In the genomic region with DNA sequence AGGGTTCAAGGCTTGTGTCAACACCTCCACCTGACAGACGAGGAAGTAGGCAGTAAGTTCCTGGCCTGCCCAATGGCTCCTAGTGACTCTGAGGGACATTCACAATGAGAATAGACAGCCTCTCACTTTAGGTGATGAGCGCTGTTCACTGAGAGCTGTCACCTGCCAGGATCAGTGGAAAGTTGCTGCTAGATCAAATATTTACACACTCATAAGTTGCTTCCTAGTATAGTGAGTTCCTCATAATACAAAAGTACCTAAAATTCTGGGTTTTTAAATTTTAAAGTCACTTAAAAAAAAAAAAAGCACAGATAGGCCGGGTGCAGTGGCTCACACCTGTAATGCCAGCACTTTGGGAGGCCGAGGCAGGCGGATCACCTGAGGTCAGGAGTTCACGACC, we compare ENCODE assay signal across 15 cellular contexts.
DNase-seq lines count a peak whose midpoint lies in the region; ATAC-seq and TF ChIP-seq lines count a peak whose summit lies in the region.
"Had no signal": no experiment of that assay in that cellular context is flagged by ENCODE, and none has a peak within 500 bp of the region (broad histone marks: within the 10 kb centered on the region; RNA-seq: fewer than 3 reads in every experiment).

No MANE protein-coding gene starts in this region.

- H2AFZ ChIP-seq in hepatocyte, result no peak overlapping the region

- no peak overlapping the region for H3K4me3 ChIP-seq in GM12865 (ENCODE audit: low read depth, low read length)
- no peak overlapping the region for H3K4me3 ChIP-seq in hepatocyte
- H3K4me3 ChIP-seq: A549 had no signal

- H3K79me2 ChIP-seq in hepatocyte, result no peaks in the 10 kb centered on the region

- H3K4me2 ChIP-seq in hepatocyte, result no peak overlapping the region
- H3K4me2 ChIP-seq: A549, KMS-11 had no signal

- no peak overlapping the region for H3K27ac Mint-ChIP-seq in memory B cell
- H3K27ac Mint-ChIP-seq: CD8-positive, alpha-beta T cell; H9 had no signal

- H3K27me3 ChIP-seq in hepatocyte, result no peaks in the 10 kb centered on the region
- H3K27me3 ChIP-seq: BE2C had no signal

- peaks cover 1% of the 10 kb centered on the region for H3K36me3 Mint-ChIP-seq in memory B cell
- H3K36me3 Mint-ChIP-seq: CD8-positive, alpha-beta T cell had no signal

- no peaks in the 10 kb centered on the region for H3K4me1 ChIP-seq in hepatocyte (ENCODE audit: insufficient read depth)
- H3K4me1 ChIP-seq: A549, BE2C had no signal

- peak; percentile 64 for ATAC-seq in memory B cell (ENCODE audit: low read depth)
- ATAC-seq: A549; CD8-positive, alpha-beta T cell; HepG2 had no signal

- no peaks in the 10 kb centered on the region for H3K36me3 ChIP-seq in hepatocyte (replicated peaks; ENCODE audit: insufficient read depth, low read depth)
- H3K36me3 ChIP-seq: BE2C had no signal

- no peak overlapping the region for H3K27ac ChIP-seq in hepatocyte
- H3K27ac ChIP-seq: A549, C4-2B, KMS-11 had no signal

- TF ChIP-seq CTCF in GM12865 (IDR thresholded peaks at IDR 0.05; ENCODE audit: insufficient read depth, low read depth, low read length, missing control alignments) (no peak), hepatocyte (IDR thresholded peaks at IDR 0.05; ENCODE audit: poor library complexity) (no peak)

- H3K9me2 ChIP-seq in hepatocyte (replicated peaks; ENCODE audit: insufficient read depth), result no peaks in the 10 kb centered on the region

- H3K4me1 Mint-ChIP-seq in memory B cell, result peaks cover 2% of the 10 kb centered on the region

- WGBS in hepatocyte (ENCODE audit: low lambda C conversion rate, missing lambda C conversion rate), result 83% methylated on average over 6 of the region's 6 CpGs

- H4K20me1 ChIP-seq in hepatocyte (ENCODE audit: insufficient read depth, poor library complexity, severe bottlenecking), result no peaks in the 10 kb centered on the region

- H3K27me3 Mint-ChIP-seq in memory B cell, result peaks cover 15% of the 10 kb centered on the region

- in situ Hi-C loops in G401 (cut with HindIII; ENCODE audit: low sequenced_read_pairs), result no loop called here

- no peaks in the 10 kb centered on the region for H3K9me3 ChIP-seq in hepatocyte (ENCODE audit: low read depth)
- H3K9me3 ChIP-seq: A549, BE2C had no signal

- H3K9me3 Mint-ChIP-seq in memory B cell, result peaks cover 5% of the 10 kb centered on the region
- H3K9me3 Mint-ChIP-seq: CD8-positive, alpha-beta T cell; H9 had no signal

- peak; percentile 49 for DNase-seq in GM12865 (ENCODE audit: low read depth)
- DNase-seq in NCI-H510A (lab: John Stamatoyannopoulos, UW), result peak; percentile 12
- DNase-seq in memory B cell (ENCODE audit: low spot score in 2 of 2), result no peak
- DNase-seq in G401 (ENCODE audit: low spot score), result no peak
- DNase-seq in hepatocyte (ENCODE audit: low spot score), result no peak
- DNase-seq in middle frontal gyrus (ENCODE audit: extremely low spot score, low spot score), result no peak
- DNase-seq: BE2C; CD8-positive, alpha-beta T cell; COR-L47; GOT3; H9 had no signal

- no peak overlapping the region for H3K4me3 Mint-ChIP-seq in memory B cell
- H3K4me3 Mint-ChIP-seq: CD8-positive, alpha-beta T cell; H9 had no signal

Comparison
In these comparisons a context has a peak if more than half of its experiments do, and no peak if none do; other contexts are left out.
1. DNase-seq: peak in GM12865 (single experiment) and NCI-H510A (single experiment); none in memory B cell (0 of 2), G401 (single experiment), hepatocyte (single experiment) and middle frontal gyrus (single experiment).